ENCODE assay signal across 11 cellular contexts in the genomic region with DNA sequence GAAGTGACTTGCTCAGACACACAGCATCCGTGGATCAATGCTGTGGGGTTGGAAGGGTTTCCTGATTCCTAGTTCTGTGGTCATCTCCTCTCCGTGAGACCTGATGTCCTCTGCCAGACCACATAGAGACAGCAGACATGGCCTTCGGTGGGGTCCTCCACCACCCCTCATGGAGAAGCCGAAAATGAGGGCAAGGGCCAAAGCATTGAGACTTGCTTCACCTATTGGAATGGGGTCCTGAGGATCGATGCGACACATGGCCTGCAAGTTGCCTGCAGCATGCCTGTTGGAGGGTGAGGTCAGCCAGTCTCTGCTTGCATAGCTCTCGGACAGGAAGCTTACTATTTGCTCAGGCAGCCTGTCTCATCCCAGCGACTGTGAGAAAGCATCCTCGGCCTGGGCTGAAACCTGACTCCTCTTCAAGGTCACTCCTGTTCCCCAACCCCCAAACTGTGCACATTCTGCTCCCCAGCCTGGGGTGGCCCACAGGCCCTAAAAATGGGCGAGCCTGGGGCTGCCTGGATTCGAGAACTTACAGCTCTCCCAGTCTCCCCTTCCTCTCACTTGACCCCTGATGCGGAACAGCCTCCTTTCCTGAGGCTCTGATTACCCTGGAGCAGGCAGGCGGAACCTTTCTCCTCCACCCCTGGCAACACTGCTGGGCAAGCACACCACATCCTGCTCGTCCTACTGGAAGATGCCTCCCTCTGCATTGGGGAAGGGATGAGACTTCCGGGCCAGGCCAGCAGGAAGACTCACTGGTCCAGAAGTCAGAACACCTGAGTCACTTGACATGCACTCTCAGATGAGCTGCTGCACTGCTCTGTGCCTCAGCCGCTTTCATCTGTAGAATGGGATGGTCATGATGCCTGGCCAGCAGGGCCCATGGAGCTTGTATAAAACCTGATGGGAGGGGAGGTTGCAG.
DNase-seq lines count a peak whose midpoint lies in the region; ATAC-seq and TF ChIP-seq lines count a peak whose summit lies in the region.
"Had no signal": no experiment of that assay in that cellular context is flagged by ENCODE, and none has a peak within 500 bp of the region (broad histone marks: within the 10 kb centered on the region; RNA-seq: fewer than 3 reads in every experiment).

No MANE protein-coding gene starts in this region.

- no peaks in the 10 kb centered on the region for H3K9me3 Mint-ChIP-seq in activated T-helper 1 cell treated with anti-CD3 and anti-CD28 coated beads, Interleukin-12 subunit alpha, Interleukin-12 subunit beta, Interleukin-2, Interleukin-4 antibody, amounts not matched to agents 30 ng/mL and 10 ng/mL and 1 ng/mL, durations not matched to agents 14 hours and 24 hours and 36 hours

- H3K4me3 ChIP-seq in right lobe of liver (no peak overlapping the region), left ventricle myocardium inferior (no peak overlapping the region)
- H3K4me3 ChIP-seq: MG63 had no signal

- TF ChIP-seq POLR2A in right lobe of liver (IDR thresholded peaks at IDR 0.05) = peak; percentile 22

- peaks cover 6% of the 10 kb centered on the region for H3K27me3 Mint-ChIP-seq in activated T-helper 1 cell treated with anti-CD3 and anti-CD28 coated beads, Interleukin-12 subunit alpha, Interleukin-12 subunit beta, Interleukin-2, Interleukin-4 antibody, amounts not matched to agents 30 ng/mL and 10 ng/mL and 1 ng/mL, durations not matched to agents 14 hours and 24 hours and 36 hours (ENCODE audit: insufficient read depth)

- H3K36me3 Mint-ChIP-seq in activated T-helper 1 cell treated with anti-CD3 and anti-CD28 coated beads, Interleukin-12 subunit alpha, Interleukin-12 subunit beta, Interleukin-2, Interleukin-4 antibody, amounts not matched to agents 30 ng/mL and 10 ng/mL and 1 ng/mL, durations not matched to agents 14 hours and 24 hours and 36 hours (ENCODE audit: low read depth) = no peaks in the 10 kb centered on the region

- peaks cover 10% of the 10 kb centered on the region for H3K4me1 Mint-ChIP-seq in activated T-helper 1 cell treated with anti-CD3 and anti-CD28 coated beads, Interleukin-12 subunit alpha, Interleukin-12 subunit beta, Interleukin-2, Interleukin-4 antibody, amounts not matched to agents 30 ng/mL and 10 ng/mL and 1 ng/mL, durations not matched to agents 14 hours and 24 hours and 36 hours (ENCODE audit: low read depth)

- H3K27ac Mint-ChIP-seq in activated T-helper 1 cell treated with anti-CD3 and anti-CD28 coated beads, Interleukin-12 subunit alpha, Interleukin-12 subunit beta, Interleukin-2, Interleukin-4 antibody, amounts not matched to agents 30 ng/mL and 10 ng/mL and 1 ng/mL, durations not matched to agents 14 hours and 24 hours and 36 hours = peak overlapping the region; percentile 37

- TF ChIP-seq CTCF in right lobe of liver (IDR thresholded peaks at IDR 0.05) (no peak), left ventricle myocardium inferior (IDR thresholded peaks at IDR 0.05; ENCODE audit: borderline replicate concordance) (no peak)

- 51% methylated on average over 5 of the region's 16 CpGs for WGBS in right lobe of liver (ENCODE audit: insufficient coverage, low coverage, low lambda C conversion rate, missing lambda C conversion rate)

- intact Hi-C loops in activated T-helper 1 cell treated with anti-CD3 and anti-CD28 coated beads, Interleukin-12 subunit alpha, Interleukin-12 subunit beta, Interleukin-2, Interleukin-4 antibody, amounts not matched to agents 30 ng/mL and 10 ng/mL and 1 ng/mL, durations not matched to agents 14 hours and 24 hours and 36 hours (cut with micrococcal nuclease) = no loop called here
- intact Hi-C loops in right lobe of liver (cut with DNase I) (no loop called here), left ventricle myocardium inferior (cut with micrococcal nuclease) (no loop called here)

- peaks cover 0 to 23% (median 7%) of the 10 kb centered on the region in 4 donors for H3K4me1 ChIP-seq in right lobe of liver
- peaks cover 59% of the 10 kb centered on the region for H3K4me1 ChIP-seq in left ventricle myocardium inferior

- H3K9me3 ChIP-seq in right lobe of liver (no peaks in the 10 kb centered on the region), left ventricle myocardium inferior (replicated peaks) (no peaks in the 10 kb centered on the region)
- H3K9me3 ChIP-seq: MG63 had no signal

- H3K36me3 ChIP-seq in right lobe of liver (no peaks in the 10 kb centered on the region), left ventricle myocardium inferior (no peaks in the 10 kb centered on the region)
- H3K36me3 ChIP-seq: MG63 had no signal

- H3K4me3 Mint-ChIP-seq in activated T-helper 1 cell treated with anti-CD3 and anti-CD28 coated beads, Interleukin-12 subunit alpha, Interleukin-12 subunit beta, Interleukin-2, Interleukin-4 antibody, amounts not matched to agents 30 ng/mL and 10 ng/mL and 1 ng/mL, durations not matched to agents 14 hours and 24 hours and 36 hours = no peak overlapping the region

- peak in 1 of 4 donors; percentile 55 for ATAC-seq in right lobe of liver
- ATAC-seq in GM18517 (IDR thresholded peaks at IDR 0.05; ENCODE audit: unreplicated experiment) = no peak
- no peak for ATAC-seq in HG03565 (IDR thresholded peaks at IDR 0.05; ENCODE audit: unreplicated experiment)

- H3K27me3 ChIP-seq in right lobe of liver (no peaks in the 10 kb centered on the region), left ventricle myocardium inferior (ENCODE audit: low read depth) (no peaks in the 10 kb centered on the region)
- H3K27me3 ChIP-seq: MG63 had no signal

- in situ Hi-C loops in Caki2 (cut with HindIII; ENCODE audit: low pct_unique_long_range_greater_than_20kb, low sequenced_read_pairs) = loop anchor here (10.0 kb wide), 1 partner anchor 186 kb away; the partner anchor contains the start of gene RGS3

- no peak overlapping the region for H3K27ac ChIP-seq in right lobe of liver
- no peak overlapping the region for H3K27ac ChIP-seq in left ventricle myocardium inferior (replicated peaks)

- DNase-seq in Caki2 (ENCODE audit: low read depth) = peak; percentile 85
- DNase-seq in NCI-H1092 treated with DMSO at 0.1 percent for 48 hours (lab: John Stamatoyannopoulos, UW) = peak; percentile 88
- no peak for DNase-seq in activated T-helper 1 cell treated with anti-CD3 and anti-CD28 coated beads, Interleukin-12 subunit alpha, Interleukin-12 subunit beta, Interleukin-2, Interleukin-4 antibody, amounts not matched to agents 30 ng/mL and 10 ng/mL and 1 ng/mL, durations not matched to agents 14 hours and 24 hours and 36 hours (ENCODE audit: low spot score)
- DNase-seq in right lobe of liver = peak in 2 of 3 donors; percentile 40 to 49
- DNase-seq in NOMO-1 treated with DMSO at 0.1 percent for 48 hours (lab: John Stamatoyannopoulos, UW; ENCODE audit: unreplicated experiment) = no peak
- no peak for DNase-seq in left ventricle myocardium inferior
- DNase-seq: activated CD4-positive, alpha-beta T cell treated with anti-CD3 and anti-CD28 coated beads for 4 hours; MG63; stimulated activated CD8-positive, alpha-beta memory T cell treated with anti-CD3 and anti-CD28 coated beads, Interleukin-4, amount 100 ng/mL, for 48 hours had no signal

Comparison
In these comparisons a context has a peak if more than half of its experiments do, and no peak if none do; other contexts are left out.
1. DNase-seq: peak in Caki2 (single experiment), NCI-H1092 treated with DMSO at 0.1 percent for 48 hours (single experiment) and right lobe of liver (2 of 3); none in activated T-helper 1 cell treated with anti-CD3 and anti-CD28 coated beads, Interleukin-12 subunit alpha, Interleukin-12 subunit beta, Interleukin-2, Interleukin-4 antibody, amounts not matched to agents 30 ng/mL and 10 ng/mL and 1 ng/mL, durations not matched to agents 14 hours and 24 hours and 36 hours (single experiment), NOMO-1 treated with DMSO at 0.1 percent for 48 hours (single experiment) and left ventricle myocardium inferior (single experiment).